26 cellular contexts compared by ENCODE assay signal in genomic region chr14:100445436-100446088, GRCh38.
"Had no signal": no experiment of that assay in that cellular context is flagged by ENCODE, and none has a peak within 500 bp of the region (broad histone marks: within the 10 kb centered on the region; RNA-seq: fewer than 3 reads in every experiment).

No MANE protein-coding gene starts in this region.

- H3K4me3 Mint-ChIP-seq: activated CD4-positive, alpha-beta T cell treated with anti-CD3 and anti-CD28 coated beads, Interleukin-2, amount 10 ng/mL, durations not matched to agents 7 days and 5 days; activated naive CD8-positive, alpha-beta T cell treated with anti-CD3 and anti-CD28 coated beads, Interleukin-2, amount 10 ng/mL, durations not matched to agents 7 days and 5 days; immature natural killer cell; nephron progenitor cell; stimulated activated effector memory CD8-positive, alpha-beta T cell treated with anti-CD3 and anti-CD28 coated beads, Interleukin-12 subunit alpha, Interleukin-12 subunit beta, amount 100 ng/mL, for 72 hours had no signal

- H3K4me2 ChIP-seq: hepatocyte had no signal

- H3K4me3 ChIP-seq: breast epithelium, hepatocyte, stomach, vagina had no signal

- H3K36me3 Mint-ChIP-seq: activated naive CD8-positive, alpha-beta T cell treated with anti-CD3 and anti-CD28 coated beads, Interleukin-2, amount 10 ng/mL, durations not matched to agents 7 days and 5 days; stimulated activated effector memory CD8-positive, alpha-beta T cell treated with anti-CD3 and anti-CD28 coated beads, Interleukin-12 subunit alpha, Interleukin-12 subunit beta, amount 100 ng/mL, for 72 hours had no signal

- H3K9me3 Mint-ChIP-seq: activated CD4-positive, alpha-beta T cell treated with anti-CD3 and anti-CD28 coated beads, Interleukin-2, amount 10 ng/mL, durations not matched to agents 7 days and 5 days; activated naive CD8-positive, alpha-beta T cell treated with anti-CD3 and anti-CD28 coated beads, Interleukin-2, amount 10 ng/mL, durations not matched to agents 7 days and 5 days; activated T-helper 2 cell treated with anti-CD3 and anti-CD28 coated beads, Interferon-gamma antibody, Interleukin-2, Interleukin-4, amounts not matched to agents 10 μg/mL and 5 μg/mL and 100 μg/mL, durations not matched to agents 14 hours and 24 hours and 36 hours; immature natural killer cell; nephron progenitor cell; stimulated activated effector memory CD8-positive, alpha-beta T cell treated with anti-CD3 and anti-CD28 coated beads, Interleukin-12 subunit alpha, Interleukin-12 subunit beta, amount 100 ng/mL, for 72 hours had no signal

- H3K36me3 ChIP-seq: breast epithelium, stomach, vagina had no signal

- H2AFZ ChIP-seq: hepatocyte had no signal

- H3K9me3 ChIP-seq: breast epithelium, stomach, vagina had no signal

- H3K4me1 ChIP-seq: breast epithelium had no signal

- DNase-seq: activated CD4-positive, alpha-beta T cell treated with anti-CD3 and anti-CD28 coated beads, Interleukin-2, amount 10 ng/mL, durations not matched to agents 7 days and 5 days; activated CD4-positive, CD25-positive, alpha-beta regulatory T cell treated with anti-CD3 and anti-CD28 coated beads, Interleukin-2, amount 50 U/mL, for 72 hours; activated naive CD4-positive, alpha-beta T cell treated with Interleukin-2 at 50 U/mL for 16 hours; activated naive CD8-positive, alpha-beta T cell treated with anti-CD3 and anti-CD28 coated beads, Interleukin-2, amount 10 ng/mL, durations not matched to agents 7 days and 5 days; activated T-cell treated with anti-CD3 and anti-CD28 coated beads, Interleukin-2, amount 50 U/mL, for 1 hour; amniotic stem cell; cerebellar nuclear complex; cortex of kidney; erythroblast; foreskin melanocyte; immature natural killer cell; kidney glomerular epithelial cell; left ventricle myocardium superior; nephron progenitor cell; nucleus accumbens; small intestine; stimulated activated CD4-positive, alpha-beta T cell treated with anti-CD3 and anti-CD28 coated beads, Interleukin-2, amount 100 ng/mL, for 24 hours; stomach; trophoblast cell had no signal

- H3K27ac Mint-ChIP-seq: activated CD4-positive, alpha-beta T cell treated with anti-CD3 and anti-CD28 coated beads, Interleukin-2, amount 10 ng/mL, durations not matched to agents 7 days and 5 days; activated naive CD8-positive, alpha-beta T cell treated with anti-CD3 and anti-CD28 coated beads, Interleukin-2, amount 10 ng/mL, durations not matched to agents 7 days and 5 days; activated T-helper 2 cell treated with anti-CD3 and anti-CD28 coated beads, Interferon-gamma antibody, Interleukin-2, Interleukin-4, amounts not matched to agents 10 μg/mL and 5 μg/mL and 100 μg/mL, durations not matched to agents 14 hours and 24 hours and 36 hours; nephron progenitor cell; stimulated activated effector memory CD8-positive, alpha-beta T cell treated with anti-CD3 and anti-CD28 coated beads, Interleukin-12 subunit alpha, Interleukin-12 subunit beta, amount 100 ng/mL, for 72 hours had no signal

- H3K27me3 ChIP-seq: breast epithelium, hepatocyte, stomach, vagina had no signal

- ATAC-seq: left ventricle myocardium superior, sciatic nerve had no signal

- H3K27me3 Mint-ChIP-seq: activated CD4-positive, alpha-beta T cell treated with anti-CD3 and anti-CD28 coated beads, Interleukin-2, amount 10 ng/mL, durations not matched to agents 7 days and 5 days; activated naive CD8-positive, alpha-beta T cell treated with anti-CD3 and anti-CD28 coated beads, Interleukin-2, amount 10 ng/mL, durations not matched to agents 7 days and 5 days had no signal

- H3K27ac ChIP-seq: breast epithelium, hepatocyte, stomach, vagina, VCaP had no signal
